Comparison of ENCODE assay signal across 14 cellular contexts in genomic region chr15:28834957-28835585, GRCh38. TPM values are rescaled to one million over a fixed set of nuclear protein-coding genes. Genes with fewer than 3 reads are reported as not detected.
"Had no signal": no experiment of that assay in that cellular context is flagged by ENCODE, and none has a peak within 500 bp of the region (broad histone marks: within the 10 kb centered on the region; RNA-seq: fewer than 3 reads in every experiment).

No MANE protein-coding gene starts in this region.

RNA-seq across cellular contexts. Expression of gene GOLGA6L7, which starts 13.4 kb away (rescaled TPM):
- total RNA-seq: stomach, subcutaneous adipose tissue, suprapubic skin, temporal lobe, thoracic aorta, thyroid gland, tibial nerve, transverse colon, upper lobe of left lung, upper lobe of right lung, ureter, urinary bladder, uterus, vagina had no signal
- polyA plus RNA-seq: stomach, urinary bladder had no signal
